In genomic region chr1:225882008-225882698, GRCh38 we compare ENCODE assay signal across 8 cellular contexts. TPM values are rescaled to one million over a fixed set of nuclear protein-coding genes. Genes with fewer than 3 reads are reported as not detected.
DNase-seq lines count a peak whose midpoint lies in the region; ATAC-seq and TF ChIP-seq lines count a peak whose summit lies in the region.

TSS of gene TMEM63A (minus strand) at chr1:225882380. CDS start at chr1:225877580, 4,800 bp downstream.

- H3K4me1 Mint-ChIP-seq in activated naive CD8-positive, alpha-beta T cell treated with anti-CD3 and anti-CD28 coated beads, Interleukin-2, amount 50 U/mL, for 24 hours = peaks cover 46% of the 10 kb centered on the region

- peaks cover 3% of the 10 kb centered on the region for H3K36me3 Mint-ChIP-seq in activated naive CD8-positive, alpha-beta T cell treated with anti-CD3 and anti-CD28 coated beads, Interleukin-2, amount 50 U/mL, for 24 hours (ENCODE audit: low read depth)

- no peaks in the 10 kb centered on the region for H3K9me3 ChIP-seq in upper lobe of right lung

- H3K27ac ChIP-seq in upper lobe of right lung = peak within 1 kb of the TSS; percentile 95

- peak within 1 kb of the TSS; percentile 87 for H3K4me3 Mint-ChIP-seq in activated naive CD8-positive, alpha-beta T cell treated with anti-CD3 and anti-CD28 coated beads, Interleukin-2, amount 50 U/mL, for 24 hours

- peak; percentile 51 for TF ChIP-seq CTCF in upper lobe of right lung (IDR thresholded peaks at IDR 0.05)

- no peaks in the 10 kb centered on the region for H3K27me3 Mint-ChIP-seq in activated naive CD8-positive, alpha-beta T cell treated with anti-CD3 and anti-CD28 coated beads, Interleukin-2, amount 50 U/mL, for 24 hours

- H3K27me3 ChIP-seq in upper lobe of right lung = no peaks in the 10 kb centered on the region

- peak within 1 kb of the TSS; percentile 81 for H3K27ac Mint-ChIP-seq in activated naive CD8-positive, alpha-beta T cell treated with anti-CD3 and anti-CD28 coated beads, Interleukin-2, amount 50 U/mL, for 24 hours

- peaks cover 4% of the 10 kb centered on the region for H3K36me3 ChIP-seq in upper lobe of right lung

- no peaks in the 10 kb centered on the region for H3K9me3 Mint-ChIP-seq in activated naive CD8-positive, alpha-beta T cell treated with anti-CD3 and anti-CD28 coated beads, Interleukin-2, amount 50 U/mL, for 24 hours

- DNase-seq in DMS53 (lab: John Stamatoyannopoulos, UW) = peak; percentile 82
- peak; percentile 48 for DNase-seq in HS-5 (ENCODE audit: low read depth)
- peak; percentile 29 to 68 for DNase-seq in SW 1271 (lab: John Stamatoyannopoulos, UW)
- peak; percentile 91 for DNase-seq in activated naive CD8-positive, alpha-beta T cell treated with anti-CD3 and anti-CD28 coated beads, Interleukin-2, amount 50 U/mL, for 24 hours
- peak; percentile 96 for DNase-seq in cardiac septum (ENCODE audit: low spot score)
- peak; percentile 98 for DNase-seq in posterior vena cava (ENCODE audit: low spot score)
- DNase-seq in upper lobe of right lung = peak; percentile 97

- H3K4me1 ChIP-seq in upper lobe of right lung = peaks cover 41% of the 10 kb centered on the region

- ATAC-seq in GM19468 (IDR thresholded peaks at IDR 0.05; ENCODE audit: extremely low read depth, unreplicated experiment) (peak; percentile 48), upper lobe of right lung (peak; percentile 87)
- ATAC-seq in activated naive CD8-positive, alpha-beta T cell treated with anti-CD3 and anti-CD28 coated beads, Interleukin-2, amount 50 U/mL, for 24 hours = peak; percentile 60

- intact Hi-C loops in cardiac septum (cut with DNase I) (loop anchor here (1.0 to 5.0 kb wide), 2 partner anchors 42 to 70 kb away; partner anchors contain the start of genes EPHX1 and PYCR2), posterior vena cava (cut with DNase I) (no loop called here), upper lobe of right lung (cut with DNase I) (no loop called here)

- peak within 1 kb of the TSS; percentile 99 for H3K4me3 ChIP-seq in upper lobe of right lung

RNA-seq across cellular contexts. Expression of gene TMEM63A, which starts in this region (rescaled TPM):
- 21.4 TPM for total RNA-seq in cardiac septum
- 10 to 100 TPM; 58.7 to 65.0 TPM for total RNA-seq in posterior vena cava
- 119 TPM for total RNA-seq in upper lobe of right lung

Comparison
In these comparisons a context has a peak if more than half of its experiments do, and no peak if none do; other contexts are left out.
1. Peak in every context shown above with its lines: DNase-seq, ATAC-seq, H3K4me3 ChIP-seq and H3K27ac ChIP-seq.
2. DNase-seq: peak in every context shown above with its lines; median percentile 98 in posterior vena cava; 97 in upper lobe of right lung; 96 in cardiac septum; 91 in activated naive CD8-positive, alpha-beta T cell treated with anti-CD3 and anti-CD28 coated beads, Interleukin-2, amount 50 U/mL, for 24 hours; 82 in DMS53; 48 in SW 1271; 48 in HS-5.